Comparison of ENCODE assay signal across 15 cellular contexts in genomic region chr6:52454556-52454955, GRCh38. TPM values are rescaled to one million over a fixed set of nuclear protein-coding genes. Genes with fewer than 3 reads are reported as not detected.
DNase-seq lines count a peak whose midpoint lies in the region; TF ChIP-seq lines count a peak whose summit lies in the region.
"Had no signal": no experiment of that assay in that cellular context is flagged by ENCODE, and none has a peak within 500 bp of the region (broad histone marks: within the 10 kb centered on the region; RNA-seq: fewer than 3 reads in every experiment).

No MANE protein-coding gene starts in this region.

- H3K27ac Mint-ChIP-seq in CD8-positive, alpha-beta memory T cell = no peak overlapping the region
- H3K27ac Mint-ChIP-seq: IgD-negative memory B cell had no signal

- H3K79me2 ChIP-seq in mesendoderm (ENCODE audit: control insufficient read depth, insufficient read depth, low read length) = no peaks in the 10 kb centered on the region

- no peak overlapping the region for H3K9ac ChIP-seq in mesendoderm (ENCODE audit: low read length)

- no peaks in the 10 kb centered on the region for H3K79me1 ChIP-seq in mesendoderm (ENCODE audit: low read length)

- TF ChIP-seq CTCF in cardiac fibroblast (IDR thresholded peaks at IDR 0.05; ENCODE audit: low read depth, low read length) (no peak), testis (IDR thresholded peaks at IDR 0.05) (no peak)

- H3K4me3 ChIP-seq in cardiac fibroblast (replicated peaks in 1 of 2; ENCODE audit: low read depth in 2 of 2, low read length in 2 of 2) (no peak overlapping the region), mesendoderm (ENCODE audit: low read length) (no peak overlapping the region), testis (no peak overlapping the region)
- H3K4me3 ChIP-seq in CD8-positive, alpha-beta memory T cell (ENCODE audit: low read length) = no peak overlapping the region
- H3K4me3 ChIP-seq: esophagus squamous epithelium, Peyer's patch, suprapubic skin had no signal

- no peak overlapping the region for H2BK120ac ChIP-seq in mesendoderm (ENCODE audit: low read depth, low read length)

- H4K5ac ChIP-seq in mesendoderm (ENCODE audit: low read length) = no peak overlapping the region

- peaks cover 11 to 22% (median 20%) of the 10 kb centered on the region in 5 donors for H3K9me3 Mint-ChIP-seq in CD8-positive, alpha-beta memory T cell

- DNase-seq in EL (peak; percentile 17), LHCN-M2 (ENCODE audit: low read depth) (peak; percentile 20), cardiac fibroblast (ENCODE audit: low read depth in 2 of 2) (peak; percentile 25 to 46), mesendoderm (peak; percentile 15), testis (no peak), occipital lobe (lab: John Stamatoyannopoulos, UW) (no peak), KG1 (lab: John Stamatoyannopoulos, UW) (no peak)
- DNase-seq in CD8-positive, alpha-beta memory T cell = no peak
- DNase-seq: activated naive CD4-positive, alpha-beta T cell treated with anti-CD3 and anti-CD28 coated beads, Interleukin-2, amount 50 U/mL, for 16 hours; esophagus squamous epithelium; NCI-H1694; NCI-H524; Peyer's patch had no signal

- peaks cover 3 to 6% of the 10 kb centered on the region in 2 donors for H3K27me3 Mint-ChIP-seq in CD8-positive, alpha-beta memory T cell
- H3K27me3 Mint-ChIP-seq: IgD-negative memory B cell had no signal

- H3K4me1 Mint-ChIP-seq in CD8-positive, alpha-beta memory T cell = no peaks in the 10 kb centered on the region
- H3K4me1 Mint-ChIP-seq: IgD-negative memory B cell had no signal

- H3K4me2 ChIP-seq in mesendoderm (ENCODE audit: low read length) = no peak overlapping the region

- no CpG with 5 or more reads among the region's 2 CpGs for WGBS in mesendoderm (ENCODE audit: extremely low coverage, insufficient coverage, low lambda C conversion rate)
- 75 to 100% methylated on average over 1 to 2 of the region's 2 CpGs for WGBS in testis, 2 donors

- no peak overlapping the region for H3K4ac ChIP-seq in mesendoderm (ENCODE audit: low read depth, low read length)

- H3K56ac ChIP-seq in mesendoderm (ENCODE audit: low read length) = no peak overlapping the region

- intact Hi-C loops in testis (cut with DNase I; ENCODE audit: low total_unique reads) = no loop called here

- H2AK5ac ChIP-seq in mesendoderm (ENCODE audit: low read length) = no peak overlapping the region

- POLR2A ChIA-PET in CD8-positive, alpha-beta memory T cell (lab: Charles Lee) = no interaction called here

- no peak overlapping the region for H2BK5ac ChIP-seq in mesendoderm (ENCODE audit: low read length)

- no peak overlapping the region for H4K8ac ChIP-seq in mesendoderm (ENCODE audit: low read depth, low read length)

- H3K27ac ChIP-seq in mesendoderm (ENCODE audit: low read depth, low read length) = no peak overlapping the region
- H3K27ac ChIP-seq in CD8-positive, alpha-beta memory T cell (ENCODE audit: low read depth, low read length) = no peak overlapping the region
- no peak overlapping the region for H3K27ac ChIP-seq in testis
- H3K27ac ChIP-seq: Peyer's patch, suprapubic skin had no signal

- CTCF ChIA-PET in CD8-positive, alpha-beta memory T cell (lab: Charles Lee) = no interaction called here

- H3K23ac ChIP-seq in mesendoderm (ENCODE audit: low read length) = no peak overlapping the region

- no peaks in the 10 kb centered on the region for H3K27me3 ChIP-seq in mesendoderm (ENCODE audit: insufficient read depth, low read length, poor library complexity)
- no peaks in the 10 kb centered on the region for H3K27me3 ChIP-seq in CD8-positive, alpha-beta memory T cell (ENCODE audit: insufficient read depth, low read length, poor library complexity, severe bottlenecking)
- H3K27me3 ChIP-seq in testis = no peaks in the 10 kb centered on the region
- H3K27me3 ChIP-seq: esophagus squamous epithelium, Peyer's patch, suprapubic skin had no signal

- no peaks in the 10 kb centered on the region for H3K4me1 ChIP-seq in mesendoderm (ENCODE audit: control insufficient read depth, low read depth, low read length)
- H3K4me1 ChIP-seq in CD8-positive, alpha-beta memory T cell (ENCODE audit: insufficient read depth, low read length) = no peaks in the 10 kb centered on the region
- H3K4me1 ChIP-seq in testis = no peaks in the 10 kb centered on the region
- H3K4me1 ChIP-seq: Peyer's patch, suprapubic skin had no signal

- no peak overlapping the region for H2BK15ac ChIP-seq in mesendoderm (replicated peaks; ENCODE audit: low read depth)

- H3K18ac ChIP-seq in mesendoderm (ENCODE audit: low read length) = no peak overlapping the region

- peaks cover 18 to 31% (median 23%) of the 10 kb centered on the region in 3 donors for H3K36me3 Mint-ChIP-seq in CD8-positive, alpha-beta memory T cell

- H3K9me3 ChIP-seq in CD8-positive, alpha-beta memory T cell (ENCODE audit: low read length) = no peaks in the 10 kb centered on the region
- no peaks in the 10 kb centered on the region for H3K9me3 ChIP-seq in testis
- H3K9me3 ChIP-seq: Peyer's patch had no signal

- no peak for TF ChIP-seq POLR2A in testis (IDR thresholded peaks at IDR 0.05)

- H3K36me3 ChIP-seq in mesendoderm (ENCODE audit: control insufficient read depth, insufficient read depth, low read length) = no peaks in the 10 kb centered on the region
- H3K36me3 ChIP-seq in CD8-positive, alpha-beta memory T cell (ENCODE audit: insufficient read depth, low read length) = no peaks in the 10 kb centered on the region
- H3K36me3 ChIP-seq in testis (ENCODE audit: low read depth, missing control alignments) = no peaks in the 10 kb centered on the region
- H3K36me3 ChIP-seq: Peyer's patch, suprapubic skin had no signal

- no peak overlapping the region for H3K4me3 Mint-ChIP-seq in CD8-positive, alpha-beta memory T cell
- H3K4me3 Mint-ChIP-seq: IgD-negative memory B cell had no signal

RNA-seq across cellular contexts. Expression of gene EFHC1, which starts 34.4 kb away (rescaled TPM):
- total RNA-seq in LHCN-M2 (2014; rRNA removed) = 31.8 and 41.9 TPM in 2 replicates
- polyA plus RNA-seq in LHCN-M2 (2012) = 15.5 TPM
- polyA plus RNA-seq in mesendoderm (2013, experiment 1 of 2) = 7.6 TPM
- 7.2 TPM for polyA plus RNA-seq in mesendoderm (2013, experiment 2 of 2)
- total RNA-seq in CD8-positive, alpha-beta memory T cell = 1 to 10 TPM; 2.6 to 5.1 TPM
- polyA plus RNA-seq in CD8-positive, alpha-beta memory T cell = 1.9 TPM
- 10 to 100 TPM; 41.8 to 62.9 TPM for total RNA-seq in testis
- 133 TPM for polyA plus RNA-seq in testis (ENCODE audit: insufficient read depth, low read depth, low replicate concordance)
- 37.0 TPM for total RNA-seq in occipital lobe

Comparison
In these comparisons a context has a peak if more than half of its experiments do, and no peak if none do; other contexts are left out.
1. DNase-seq: peak in EL (single experiment), LHCN-M2 (single experiment), cardiac fibroblast (2 of 2) and mesendoderm (single experiment); none in CD8-positive, alpha-beta memory T cell (0 of 5), testis (single experiment), occipital lobe (single experiment) and KG1 (single experiment).